In the genomic region with DNA sequence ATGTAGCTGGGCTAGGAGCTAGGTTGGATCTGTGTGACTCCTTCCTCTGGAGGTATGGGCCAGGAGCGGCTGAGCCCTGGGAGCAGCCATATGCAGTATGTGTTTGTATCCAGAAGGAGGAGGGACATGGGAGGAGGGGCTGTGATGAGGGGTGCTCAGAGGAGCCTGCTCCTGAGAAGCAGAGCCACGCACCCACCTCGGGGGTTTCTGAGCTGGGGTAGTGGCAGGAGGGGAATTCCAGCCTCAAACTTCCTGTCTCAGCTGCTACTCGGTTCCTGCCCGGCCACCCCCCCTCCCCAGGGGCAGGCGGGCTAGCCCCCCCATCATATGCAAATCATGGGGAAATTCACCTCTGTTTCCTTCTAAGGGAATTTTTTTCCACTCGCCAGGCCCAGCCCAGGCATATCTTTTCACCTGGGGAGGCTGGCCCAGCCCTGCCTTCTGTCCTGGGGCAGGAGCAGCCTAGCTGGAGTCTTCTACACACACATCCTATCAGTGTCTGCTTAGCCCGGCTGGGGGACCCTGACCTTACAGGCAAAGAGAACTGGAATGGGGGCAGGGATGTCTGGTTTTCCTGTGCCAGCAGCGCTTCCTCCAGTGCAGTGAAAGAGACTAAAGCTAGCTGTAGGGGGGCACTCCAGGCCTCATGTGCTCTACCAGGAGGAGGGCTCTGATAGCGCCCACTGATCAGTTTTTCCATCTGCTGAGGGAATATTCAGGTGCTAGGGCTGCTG, we compare ENCODE assay signal across 8 cellular contexts. TPM values are rescaled to one million over a fixed set of nuclear protein-coding genes. Genes with fewer than 3 reads are reported as not detected.
DNase-seq lines count a peak whose midpoint lies in the region; ATAC-seq, FAIRE-seq and TF ChIP-seq lines count a peak whose summit lies in the region.

No MANE protein-coding gene starts in this region.

- POLR2A ChIA-PET in activated CD8-positive, alpha-beta T cell treated with anti-CD3 and anti-CD28 coated beads for 36 hours (lab: Charles Lee) = interaction anchor here (1.3 to 9.3 kb wide), 5 partner anchors 9 to 123 kb away, joined by 3 to 52 read pairs (median 5); a partner anchor contains a TSS
- POLR2A ChIA-PET in naive thymus-derived CD4-positive, alpha-beta T cell (lab: Charles Lee) = interaction anchor here (0.6 to 9.1 kb wide), 10 partner anchors 9 to 1373 kb away, joined by 3 to 90 read pairs (median 8); a partner anchor contains a TSS

- no TSS peak for BruUV-seq in Calu3 (replicated peaks; lab: Mats Ljungman, UMichigan)

- CTCF ChIA-PET in Calu3 (lab: Charles Lee) = interaction anchor here (0.6 to 2.5 kb wide), 5 partner anchors 9 to 86 kb away, joined by 3 to 21 read pairs (median 5); no protein-coding TSS in a partner anchor
- CTCF ChIA-PET in activated CD8-positive, alpha-beta T cell treated with anti-CD3 and anti-CD28 coated beads for 36 hours (lab: Charles Lee) = interaction anchor here (1.0 to 8.9 kb wide), 5 partner anchors 9 to 37 kb away, joined by 3 to 112 read pairs (median 7); a partner anchor contains a TSS
- CTCF ChIA-PET in naive thymus-derived CD4-positive, alpha-beta T cell (lab: Charles Lee) = interaction anchor here (0.7 to 8.9 kb wide), 3 partner anchors 9 to 22 kb away, joined by 4 to 103 read pairs (median 15); no protein-coding TSS in a partner anchor

- peaks cover 16 to 52% (median 31%) of the 10 kb centered on the region in 3 experiments for H3K36me3 ChIP-seq in naive thymus-derived CD4-positive, alpha-beta T cell (ENCODE audit: control insufficient read depth in 2 of 3, insufficient read depth in 3 of 3, low read length in 3 of 3)

- no peaks in the 10 kb centered on the region for H3K27me3 ChIP-seq in naive thymus-derived CD4-positive, alpha-beta T cell (ENCODE audit: control insufficient read depth in 2 of 2, insufficient read depth in 2 of 2, low read length in 2 of 2)

- DNase-seq in Calu3 = peak; percentile 94
- peak; percentile 45 to 61 for DNase-seq in Kasumi-1 (lab: John Stamatoyannopoulos, UW)
- peak; percentile 91 for DNase-seq in activated CD8-positive, alpha-beta T cell treated with anti-CD3 and anti-CD28 coated beads for 36 hours
- DNase-seq in effector memory CD8-positive, alpha-beta T cell = peak; percentile 79 to 84 (median 81)
- peak; percentile 59 to 96 (median 76) for DNase-seq in naive thymus-derived CD4-positive, alpha-beta T cell
- DNase-seq in stimulated activated naive CD8-positive, alpha-beta T cell treated with anti-CD3 and anti-CD28 coated beads, Interleukin-15, amount 100 ng/mL, for 72 hours = peak; percentile 74 to 89
- no peak for DNase-seq in frontal cortex (ENCODE audit: low spot score in 2 of 2)

- ATAC-seq in GM21447 (IDR thresholded peaks at IDR 0.05; ENCODE audit: unreplicated experiment) = peak; percentile 45
- peak; percentile 29 for ATAC-seq in activated CD8-positive, alpha-beta T cell treated with anti-CD3 and anti-CD28 coated beads for 36 hours
- ATAC-seq in effector memory CD8-positive, alpha-beta T cell (replicated peaks) = peak; percentile 58
- peak; percentile 72 for ATAC-seq in naive thymus-derived CD4-positive, alpha-beta T cell
- peak; percentile 60 for ATAC-seq in stimulated activated naive CD8-positive, alpha-beta T cell treated with anti-CD3 and anti-CD28 coated beads, Interleukin-15, amount 100 ng/mL, for 72 hours

- no peaks in the 10 kb centered on the region for H3K27me3 Mint-ChIP-seq in Calu3 (ENCODE audit: unreplicated experiment)
- H3K27me3 Mint-ChIP-seq in activated CD8-positive, alpha-beta T cell treated with anti-CD3 and anti-CD28 coated beads for 36 hours = no peaks in the 10 kb centered on the region
- H3K27me3 Mint-ChIP-seq in effector memory CD8-positive, alpha-beta T cell = no peaks in the 10 kb centered on the region
- no peaks in the 10 kb centered on the region for H3K27me3 Mint-ChIP-seq in naive thymus-derived CD4-positive, alpha-beta T cell
- no peaks in the 10 kb centered on the region for H3K27me3 Mint-ChIP-seq in stimulated activated naive CD8-positive, alpha-beta T cell treated with anti-CD3 and anti-CD28 coated beads, Interleukin-15, amount 100 ng/mL, for 72 hours

- H3K36me3 Mint-ChIP-seq in Calu3 (ENCODE audit: insufficient read depth, unreplicated experiment) = peaks cover 100% of the 10 kb centered on the region
- peaks cover 72% of the 10 kb centered on the region for H3K36me3 Mint-ChIP-seq in activated CD8-positive, alpha-beta T cell treated with anti-CD3 and anti-CD28 coated beads for 36 hours (ENCODE audit: low read depth)
- peaks cover 100% of the 10 kb centered on the region for H3K36me3 Mint-ChIP-seq in effector memory CD8-positive, alpha-beta T cell (ENCODE audit: insufficient read depth)
- peaks cover 6 to 61% (median 10%) of the 10 kb centered on the region in 5 donors for H3K36me3 Mint-ChIP-seq in naive thymus-derived CD4-positive, alpha-beta T cell

- no peaks in the 10 kb centered on the region for H3K9me3 ChIP-seq in naive thymus-derived CD4-positive, alpha-beta T cell (ENCODE audit: control insufficient read depth in 2 of 3, low read length in 3 of 3)

- no peaks in the 10 kb centered on the region for H3K9me3 Mint-ChIP-seq in Calu3 (ENCODE audit: low read depth, unreplicated experiment)
- H3K9me3 Mint-ChIP-seq in activated CD8-positive, alpha-beta T cell treated with anti-CD3 and anti-CD28 coated beads for 36 hours = no peaks in the 10 kb centered on the region
- H3K9me3 Mint-ChIP-seq in effector memory CD8-positive, alpha-beta T cell = no peaks in the 10 kb centered on the region
- no peaks in the 10 kb centered on the region for H3K9me3 Mint-ChIP-seq in naive thymus-derived CD4-positive, alpha-beta T cell
- H3K9me3 Mint-ChIP-seq in stimulated activated naive CD8-positive, alpha-beta T cell treated with anti-CD3 and anti-CD28 coated beads, Interleukin-15, amount 100 ng/mL, for 72 hours = no peaks in the 10 kb centered on the region

- H3K4me3 Mint-ChIP-seq in Calu3 (ENCODE audit: low read depth, unreplicated experiment) = peak overlapping the region; percentile 90
- peak overlapping the region; percentile 90 for H3K4me3 Mint-ChIP-seq in activated CD8-positive, alpha-beta T cell treated with anti-CD3 and anti-CD28 coated beads for 36 hours
- H3K4me3 Mint-ChIP-seq in effector memory CD8-positive, alpha-beta T cell = peak overlapping the region; percentile 92 to 93
- H3K4me3 Mint-ChIP-seq in naive thymus-derived CD4-positive, alpha-beta T cell = peak overlapping the region; percentile 91 to 99 (median 96)
- H3K4me3 Mint-ChIP-seq in stimulated activated naive CD8-positive, alpha-beta T cell treated with anti-CD3 and anti-CD28 coated beads, Interleukin-15, amount 100 ng/mL, for 72 hours = peak overlapping the region; percentile 95 to 99

- intact Hi-C loops in Calu3 (cut with micrococcal nuclease; ENCODE audit: unreplicated experiment) = no loop called here
- intact Hi-C loops in activated CD8-positive, alpha-beta T cell treated with anti-CD3 and anti-CD28 coated beads for 36 hours (cut with micrococcal nuclease) = no loop called here
- intact Hi-C loops in naive thymus-derived CD4-positive, alpha-beta T cell (cut with micrococcal nuclease) = loop anchor here (1.0 to 10.0 kb wide), 11 partner anchors 37 to 1380 kb away; a partner anchor contains a TSS

- H3K27ac ChIP-seq in naive thymus-derived CD4-positive, alpha-beta T cell (ENCODE audit: low read depth, low read length) = peak overlapping the region; percentile 95

- H3K4me3 ChIP-seq in naive thymus-derived CD4-positive, alpha-beta T cell (ENCODE audit: low read length) = peak overlapping the region; percentile 87

- H3K4me1 Mint-ChIP-seq in Calu3 (ENCODE audit: low read depth, unreplicated experiment) = peaks cover 32% of the 10 kb centered on the region
- H3K4me1 Mint-ChIP-seq in activated CD8-positive, alpha-beta T cell treated with anti-CD3 and anti-CD28 coated beads for 36 hours (ENCODE audit: low read depth) = peaks cover 36% of the 10 kb centered on the region
- H3K4me1 Mint-ChIP-seq in effector memory CD8-positive, alpha-beta T cell (ENCODE audit: low read depth in 2 of 2) = peaks cover 62 to 73% of the 10 kb centered on the region in 2 donors
- H3K4me1 Mint-ChIP-seq in naive thymus-derived CD4-positive, alpha-beta T cell = peaks cover 35 to 57% (median 48%) of the 10 kb centered on the region in 7 donors
- peaks cover 60% of the 10 kb centered on the region for H3K4me1 Mint-ChIP-seq in stimulated activated naive CD8-positive, alpha-beta T cell treated with anti-CD3 and anti-CD28 coated beads, Interleukin-15, amount 100 ng/mL, for 72 hours

- H3K27ac Mint-ChIP-seq in Calu3 (ENCODE audit: unreplicated experiment) = peak overlapping the region; percentile 100
- peak overlapping the region; percentile 99 for H3K27ac Mint-ChIP-seq in activated CD8-positive, alpha-beta T cell treated with anti-CD3 and anti-CD28 coated beads for 36 hours
- H3K27ac Mint-ChIP-seq in effector memory CD8-positive, alpha-beta T cell = peak overlapping the region; percentile 98 to 99
- H3K27ac Mint-ChIP-seq in naive thymus-derived CD4-positive, alpha-beta T cell = peak overlapping the region; percentile 96 to 99 (median 98)
- H3K27ac Mint-ChIP-seq in stimulated activated naive CD8-positive, alpha-beta T cell treated with anti-CD3 and anti-CD28 coated beads, Interleukin-15, amount 100 ng/mL, for 72 hours = peak overlapping the region; percentile 95

- TF ChIP-seq CTCF in Calu3 (IDR thresholded peaks at IDR 0.05; ENCODE audit: unreplicated experiment) = no peak
- no peak for TF ChIP-seq CTCF in activated CD8-positive, alpha-beta T cell treated with anti-CD3 and anti-CD28 coated beads for 36 hours (IDR thresholded peaks at IDR 0.05)

- FAIRE-seq in frontal cortex (lab: Jason Lieb, UNC) = no peak

- peaks cover 34 to 35% of the 10 kb centered on the region in 2 donors for H3K4me1 ChIP-seq in naive thymus-derived CD4-positive, alpha-beta T cell (ENCODE audit: control insufficient read depth in 2 of 2, insufficient read depth in 2 of 2, low read length in 2 of 2)

RNA-seq across cellular contexts. Expression of a gene that starts 3.0 kb away (rescaled TPM):
- total RNA-seq in Calu3 (2022) (64.4 and 94.1 TPM in 2 replicates), frontal cortex (0.41 TPM)
- 10 to 100 TPM; 20.4 to 20.5 TPM for total RNA-seq in activated CD8-positive, alpha-beta T cell treated with anti-CD3 and anti-CD28 coated beads for 36 hours
- total RNA-seq in naive thymus-derived CD4-positive, alpha-beta T cell = 100 to 1,000 TPM in 2 of 5 experiments, 10 to 100 TPM in 3; 35.0 to 122 (median 46.7) TPM
- 1 to 10 TPM; 4.4 to 4.7 TPM for polyA plus RNA-seq in naive thymus-derived CD4-positive, alpha-beta T cell

RNA-seq across cellular contexts. Expression of a gene that starts 37.2 kb away (rescaled TPM):
- total RNA-seq in Calu3 (2022) = 60.1 and 70.8 TPM in 2 replicates
- total RNA-seq in activated CD8-positive, alpha-beta T cell treated with anti-CD3 and anti-CD28 coated beads for 36 hours = 10 to 100 TPM; 74.0 to 76.3 TPM
- total RNA-seq in naive thymus-derived CD4-positive, alpha-beta T cell = 10 to 100 TPM; 45.0 to 89.5 (median 57.7) TPM
- polyA plus RNA-seq in naive thymus-derived CD4-positive, alpha-beta T cell = 100 to 1,000 TPM; 117 to 138 TPM
- total RNA-seq in frontal cortex = 147 TPM

Comparison
In these comparisons a context has a peak if more than half of its experiments do, and no peak if none do; other contexts are left out.
1. DNase-seq: peak in Calu3 (single experiment), Kasumi-1 (2 of 2), activated CD8-positive, alpha-beta T cell treated with anti-CD3 and anti-CD28 coated beads for 36 hours (single experiment), effector memory CD8-positive, alpha-beta T cell (3 of 3), naive thymus-derived CD4-positive, alpha-beta T cell (9 of 9) and stimulated activated naive CD8-positive, alpha-beta T cell treated with anti-CD3 and anti-CD28 coated beads, Interleukin-15, amount 100 ng/mL, for 72 hours (2 of 2); none in frontal cortex (0 of 2).
2. RNA of a gene that starts 3.0 kb away (total RNA-seq): 64.4 to 94.1 TPM in Calu3, 35.0 to 122 TPM in naive thymus-derived CD4-positive, alpha-beta T cell and 20.4 to 20.5 TPM in activated CD8-positive, alpha-beta T cell treated with anti-CD3 and anti-CD28 coated beads for 36 hours; 0.41 TPM in frontal cortex (single experiment); every median in the first group is over 10 times any median in the second.
3. intact Hi-C loops: an anchor here in naive thymus-derived CD4-positive, alpha-beta T cell (1.0 to 10.0 kb wide); none called in Calu3 and activated CD8-positive, alpha-beta T cell treated with anti-CD3 and anti-CD28 coated beads for 36 hours.
4. Peak in every context shown above with its lines, with median percentiles within 50 percentile points of each other: H3K27ac Mint-ChIP-seq, H3K4me3 Mint-ChIP-seq and ATAC-seq.